24 cellular contexts compared by ENCODE assay signal in genomic region chr5:56340196-56340980, GRCh38.
A peak's percentile ranks its signal among the peaks of the same experiment; 100 is the strongest.
DNase-seq lines count a peak whose midpoint lies in the region; ATAC-seq, FAIRE-seq and TF ChIP-seq lines count a peak whose summit lies in the region.
"Had no signal": no experiment of that assay in that cellular context is flagged by ENCODE, and none has a peak within 500 bp of the region (broad histone marks: within the 10 kb centered on the region; RNA-seq: fewer than 3 reads in every experiment).

No MANE protein-coding gene starts in this region.

- H3K14ac ChIP-seq in IMR-90 (replicated peaks; ENCODE audit: low read depth, low read length): peak overlapping the region; percentile 57; the same call in 1 of the 2 replicates

- CTCF ChIA-PET in IMR-90 (lab: Yijun Ruan, JAX): interaction anchor here (0.6 to 0.9 kb wide), 3 partner anchors 12 to 51 kb away, joined by 3 to 4 read pairs (median 4); no protein-coding TSS in a partner anchor

- H4K20me1 ChIP-seq in IMR-90 (ENCODE audit: insufficient read depth, low read length): no peaks in the 10 kb centered on the region

- H3K4me3 ChIP-seq in IMR-90 (ENCODE audit: insufficient read depth, low read depth, low read length) (no peak overlapping the region), choroid plexus epithelial cell (ENCODE audit: low read depth, low read length) (no peak overlapping the region), fibroblast of villous mesenchyme (ENCODE audit: low read depth, low read length) (no peak overlapping the region)
- H3K4me3 ChIP-seq: A549, MG63, PC-9, SJCRH30 had no signal

- TF ChIP-seq RAD21 in IMR-90 (IDR thresholded peaks at IDR 0.05; ENCODE audit: low read length): no peak

- H4K8ac ChIP-seq in IMR-90 (ENCODE audit: low read depth in 2 of 2, low read length in 2 of 2): peak overlapping the region in 1 of 2 experiments; percentile 46; a peak in 1 of 4 replicates

- no peaks in the 10 kb centered on the region for H3K79me1 ChIP-seq in IMR-90 (ENCODE audit: low read depth in 1 of 2, low read length in 2 of 2)

- H3K27ac ChIP-seq in IMR-90 (ENCODE audit: insufficient read depth, low read length): peak overlapping the region; percentile 55; the same call in 1 of the 2 replicates
- H3K27ac ChIP-seq: A549, PC-9, SJCRH30 had no signal

- H4K5ac ChIP-seq in IMR-90 (ENCODE audit: low read depth, low read length): peak overlapping the region; percentile 91

- DNase-seq in IMR-90 (peak; percentile 63), choroid plexus epithelial cell (ENCODE audit: low read depth) (peak; percentile 56), fibroblast of villous mesenchyme (ENCODE audit: low read depth) (peak; percentile 39), NCI-H774 (lab: John Stamatoyannopoulos, UW) (no peak), GDM1 (lab: John Stamatoyannopoulos, UW) (no peak), D721Med (ENCODE audit: insufficient read length, low spot score) (no peak)
- DNase-seq: C1 segment of cervical spinal cord; CD4-positive, alpha-beta memory T cell; COR-L47; GF-D8; H7; KBM-7; MG63; NCI-H2029 treated with DMSO at 0.1 percent for 48 hours; NCI-H446 treated with DMSO at 0.1 percent for 48 hours; NCI-H526; PC-9; SJCRH30 had no signal

- H3K4me2 ChIP-seq in IMR-90 (ENCODE audit: low read depth, low read length): no peak overlapping the region
- H3K4me2 ChIP-seq: A549, PC-9 had no signal

- dilution Hi-C loops in IMR-90 (cut with HindIII; ENCODE audit: low sequenced_read_pairs, unreplicated experiment): no loop called here

- H3K9me1 ChIP-seq in IMR-90 (ENCODE audit: insufficient read depth, low read length): no peaks in the 10 kb centered on the region

- H3K9me3 ChIP-seq in IMR-90 (ENCODE audit: control insufficient read depth, insufficient read depth, low read length): peaks cover 4% of the 10 kb centered on the region
- H3K9me3 ChIP-seq: MG63, SJCRH30 had no signal

- no peak overlapping the region; the same call in 1 of the 2 replicates for H4K91ac ChIP-seq in IMR-90 (ENCODE audit: insufficient read depth, low read depth, low read length)

- peak overlapping the region; percentile 76; the same call in 1 of the 2 replicates for H2BK20ac ChIP-seq in IMR-90 (ENCODE audit: low read depth, low read length)

- TF ChIP-seq CTCF in IMR-90 (conservative IDR thresholded peaks at IDR 0.05; ENCODE audit: low read depth, low read length) (no peak), choroid plexus epithelial cell (conservative IDR thresholded peaks at IDR 0.05; ENCODE audit: low read depth, low read length) (no peak), fibroblast of villous mesenchyme (IDR thresholded peaks at IDR 0.05; ENCODE audit: insufficient read depth, low read depth, low read length) (no peak), D721Med (IDR thresholded peaks at IDR 0.05; ENCODE audit: insufficient read depth, missing control alignments) (no peak)

- H2BK15ac ChIP-seq in IMR-90 (ENCODE audit: low read depth, low read length): peak overlapping the region; percentile 68; the same call in 1 of the 3 replicates

- ATAC-seq in IMR-90 (ENCODE audit: low read depth) (no peak; the same call in 1 of the 2 replicates), HG02623 (IDR thresholded peaks at IDR 0.05; ENCODE audit: unreplicated experiment) (no peak)
- ATAC-seq: A549, Right ventricle myocardium inferior had no signal

- TF ChIP-seq POLR2A in IMR-90 (IDR thresholded peaks at IDR 0.05; ENCODE audit: low read depth, low read length): no peak

- H3K36me3 ChIP-seq in IMR-90 (ENCODE audit: control insufficient read depth, insufficient read depth, low read length): no peaks in the 10 kb centered on the region
- H3K36me3 ChIP-seq: MG63, SJCRH30 had no signal

- H3K27me3 ChIP-seq in IMR-90 (ENCODE audit: control insufficient read depth, insufficient read depth, low read length): no peaks in the 10 kb centered on the region
- H3K27me3 ChIP-seq: MG63, SJCRH30 had no signal

- peak overlapping the region; percentile 83; the same call in 1 of the 2 replicates for H3K18ac ChIP-seq in IMR-90 (ENCODE audit: low read depth, low read length)

- peak overlapping the region; percentile 11 for H2BK5ac ChIP-seq in IMR-90 (ENCODE audit: low read depth, low read length, poor library complexity, severe bottlenecking)

- no peak overlapping the region for H3K23ac ChIP-seq in IMR-90 (ENCODE audit: low read depth, low read length)

- intact Hi-C loops in IMR-90 (cut with micrococcal nuclease): loop anchor here (10.0 kb wide), 1 partner anchor 494 kb away; no protein-coding TSS in a partner anchor

- in situ Hi-C loops in IMR-90 (cut with MboI; ENCODE audit: low sequenced_read_pairs): no loop called here

- H2BK120ac ChIP-seq in IMR-90 (ENCODE audit: low read depth, low read length): peak overlapping the region; percentile 55; the same call in 1 of the 2 replicates

- no peak overlapping the region for H3K9ac ChIP-seq in IMR-90 (ENCODE audit: low read depth, low read length)

- peak overlapping the region; percentile 50; the same call in 1 of the 2 replicates for H3K4ac ChIP-seq in IMR-90 (ENCODE audit: low read depth, low read length)

- no CpG with 5 or more reads among the region's 3 CpGs for WGBS in IMR-90 (ENCODE audit: extremely low coverage in 2 of 2, insufficient read length in 1 of 2), 2 experiments

- H3K4me1 ChIP-seq in IMR-90 (ENCODE audit: control insufficient read depth, insufficient read depth, low read length): peaks cover 4% of the 10 kb centered on the region; the same call in 1 of the 2 replicates
- H3K4me1 ChIP-seq: A549 had no signal

- no peak overlapping the region for H2AFZ ChIP-seq in IMR-90 (replicated peaks; ENCODE audit: low read length, poor library complexity)
- H2AFZ ChIP-seq: PC-9 had no signal

- POLR2A ChIA-PET in IMR-90 (lab: Charles Lee; ENCODE audit: unreplicated experiment): no interaction called here

- no peak for FAIRE-seq in D721Med (lab: Jason Lieb, UNC)
- FAIRE-seq: GM12892, GM19239, HTR-8/SVneo had no signal

- no peak overlapping the region for H2AK9ac ChIP-seq in IMR-90 (replicated peaks; ENCODE audit: low read depth, low read length, poor library complexity)

- BruUV-seq in IMR-90 (replicated peaks; lab: Mats Ljungman, UMichigan): no TSS peak

- H2AK5ac ChIP-seq in IMR-90 (ENCODE audit: low read depth, low read length): no peak overlapping the region

- H3K56ac ChIP-seq in IMR-90 (ENCODE audit: extremely low read depth, insufficient read depth, low read length): no peak overlapping the region

TF ChIP-seq in IMR-90, 13 proteins besides CTCF, POLR2A, EP300 and RAD21:
- TF ChIP-seq CEBPB (IDR thresholded peaks at IDR 0.05; ENCODE audit: low read depth, low read length) (peak; percentile 72), NFE2L2 (IDR thresholded peaks at IDR 0.05; ENCODE audit: low read depth, low read length) (no peak), RCOR1 (IDR thresholded peaks at IDR 0.05; ENCODE audit: insufficient replicate concordance, low read length) (no peak), RFX5 (IDR thresholded peaks at IDR 0.05; ENCODE audit: low read depth, low read length) (no peak), MAFK (IDR thresholded peaks at IDR 0.05; ENCODE audit: low read depth, low read length) (no peak), FOS (IDR thresholded peaks at IDR 0.05; ENCODE audit: low read depth, low read length) (0 out of 2 replicates have a peak, but pooled peaks have one; percentile 20)
- TF ChIP-seq, protein P1, sequence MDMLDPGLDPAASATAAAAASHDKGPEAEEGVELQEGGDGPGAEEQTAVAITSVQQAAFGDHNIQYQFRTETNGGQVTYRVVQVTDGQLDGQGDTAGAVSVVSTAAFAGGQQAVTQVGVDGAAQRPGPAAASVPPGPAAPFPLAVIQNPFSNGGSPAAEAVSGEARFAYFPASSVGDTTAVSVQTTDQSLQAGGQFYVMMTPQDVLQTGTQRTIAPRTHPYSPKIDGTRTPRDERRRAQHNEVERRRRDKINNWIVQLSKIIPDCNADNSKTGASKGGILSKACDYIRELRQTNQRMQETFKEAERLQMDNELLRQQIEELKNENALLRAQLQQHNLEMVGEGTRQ (IDR thresholded peaks at IDR 0.05; ENCODE audit: low read depth, low read length): no peak
TF ChIP-seq in IMR-90: peak in this region for 2.

Comparison
In these comparisons a context has a peak if more than half of its experiments do, and no peak if none do; other contexts are left out.
1. DNase-seq: peak in IMR-90 (single experiment), choroid plexus epithelial cell (single experiment) and fibroblast of villous mesenchyme (single experiment); none in NCI-H774 (single experiment), GDM1 (single experiment) and D721Med (single experiment).